14 cellular contexts compared by ENCODE assay signal in the genomic region with DNA sequence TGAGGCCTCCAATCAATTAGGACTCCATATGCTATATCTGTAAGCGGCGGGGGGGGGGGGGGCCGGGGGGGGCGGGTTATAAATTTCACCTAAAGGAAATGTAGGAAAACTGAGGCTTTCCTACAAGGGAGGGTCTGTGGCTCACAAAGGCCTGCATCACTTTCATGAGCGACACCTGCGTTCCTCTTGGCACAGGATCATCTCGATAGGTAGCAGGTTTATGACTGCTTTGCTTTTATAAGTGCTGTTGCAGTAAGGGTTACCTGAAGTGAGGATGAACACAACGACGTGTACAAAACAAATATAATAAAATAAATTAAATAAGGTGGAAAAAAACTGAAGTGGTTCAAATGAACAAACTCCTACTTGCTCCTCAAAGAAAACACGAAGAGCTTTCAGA.
DNase-seq lines count a peak whose midpoint lies in the region; ATAC-seq and TF ChIP-seq lines count a peak whose summit lies in the region.
"Had no signal": no experiment of that assay in that cellular context is flagged by ENCODE, and none has a peak within 500 bp of the region (broad histone marks: within the 10 kb centered on the region; RNA-seq: fewer than 3 reads in every experiment).

No MANE protein-coding gene starts in this region.

- H3K27me3 Mint-ChIP-seq in natural killer cell treated with Interleukin-12 subunit alpha and Interleukin-12 subunit beta and Interleukin-15 and Interleukin-18, amount 100 ng/mL, for 72 hours: no peaks in the 10 kb centered on the region
- no peaks in the 10 kb centered on the region for H3K27me3 Mint-ChIP-seq in chondrocyte (ENCODE audit: low read depth)

- H3K4me3 ChIP-seq in Karpas-422 (ENCODE audit: low read length): peak overlapping the region; percentile 52; the same call in 1 of the 2 replicates
- H3K4me3 ChIP-seq in SU-DHL-6 (ENCODE audit: insufficient read depth, low read length, poor library complexity, severe bottlenecking): no peak overlapping the region
- H3K4me3 ChIP-seq in osteoblast (ENCODE audit: insufficient read depth, low read length): no peak overlapping the region
- H3K4me3 ChIP-seq: thyroid gland had no signal

- H3K4me1 ChIP-seq in Karpas-422 (ENCODE audit: low read length): peaks cover 93% of the 10 kb centered on the region
- H3K4me1 ChIP-seq in osteoblast (ENCODE audit: insufficient read depth, low read length): peaks cover 33% of the 10 kb centered on the region

- no peak overlapping the region for H3K4me3 Mint-ChIP-seq in natural killer cell treated with Interleukin-12 subunit alpha and Interleukin-12 subunit beta and Interleukin-15 and Interleukin-18, amount 100 ng/mL, for 72 hours
- H3K4me3 Mint-ChIP-seq in chondrocyte (ENCODE audit: unreplicated experiment): no peak overlapping the region

- peak overlapping the region; percentile 87 for H3K4me2 ChIP-seq in Karpas-422 (ENCODE audit: low read depth, low read length, poor library complexity, severe bottlenecking)
- peak overlapping the region; percentile 67 for H3K4me2 ChIP-seq in SU-DHL-6 (ENCODE audit: low read depth, low read length, poor library complexity, severe bottlenecking)
- peak overlapping the region; percentile 73 for H3K4me2 ChIP-seq in osteoblast (ENCODE audit: insufficient read depth, low read length)

- H3K27me3 ChIP-seq in Karpas-422 (ENCODE audit: low read length): no peaks in the 10 kb centered on the region
- no peaks in the 10 kb centered on the region for H3K27me3 ChIP-seq in SU-DHL-6 (ENCODE audit: low read length)
- no peaks in the 10 kb centered on the region for H3K27me3 ChIP-seq in osteoblast (ENCODE audit: insufficient read depth, low read length)
- H3K27me3 ChIP-seq: adrenal gland, thyroid gland had no signal

- H3K9me3 ChIP-seq in Karpas-422 (ENCODE audit: low read length) (no peaks in the 10 kb centered on the region), SU-DHL-6 (ENCODE audit: insufficient read depth, low read length) (no peaks in the 10 kb centered on the region), osteoblast (ENCODE audit: low read depth, low read length) (no peaks in the 10 kb centered on the region)
- H3K9me3 ChIP-seq: adrenal gland, thyroid gland had no signal

- H3F3A ChIP-seq in SU-DHL-6 (ENCODE audit: insufficient read depth): peaks cover 18% of the 10 kb centered on the region

- DNase-seq in NCI-H748 (lab: John Stamatoyannopoulos, UW; ENCODE audit: unreplicated experiment): peak; percentile 49
- DNase-seq in NCI-H748 treated with DMSO at 0.1 percent for 48 hours (lab: John Stamatoyannopoulos, UW): no peak
- DNase-seq in Karpas-422: no peak
- no peak for DNase-seq in osteoblast (ENCODE audit: insufficient read length, low spot score, missing footprints)
- DNase-seq in activated CD8-positive, alpha-beta memory T cell treated with anti-CD3 and anti-CD28 coated beads, Interleukin-2, amount 50 U/mL, for 4 hours: no peak
- DNase-seq in natural killer cell treated with Interleukin-12 subunit alpha and Interleukin-12 subunit beta and Interleukin-15 and Interleukin-18, amount 100 ng/mL, for 72 hours (ENCODE audit: low spot score): no peak
- no peak for DNase-seq in chondrocyte (ENCODE audit: low spot score)
- DNase-seq: activated CD4-positive, CD25-positive, alpha-beta regulatory T cell treated with anti-CD3 and anti-CD28 coated beads, Interleukin-2, amount 50 U/mL, for 72 hours; central memory CD4-positive, alpha-beta T cell; NCI-H1048 had no signal

- H3K36me3 Mint-ChIP-seq in natural killer cell treated with Interleukin-12 subunit alpha and Interleukin-12 subunit beta and Interleukin-15 and Interleukin-18, amount 100 ng/mL, for 72 hours: no peaks in the 10 kb centered on the region
- H3K36me3 Mint-ChIP-seq in chondrocyte (ENCODE audit: low read depth): no peaks in the 10 kb centered on the region

- peaks cover 91% of the 10 kb centered on the region for H3K79me2 ChIP-seq in Karpas-422 (ENCODE audit: low read length)
- H3K79me2 ChIP-seq in SU-DHL-6 (ENCODE audit: insufficient read depth, low read length): no peaks in the 10 kb centered on the region
- H3K79me2 ChIP-seq in osteoblast (ENCODE audit: insufficient read depth, low read length): peaks cover 65% of the 10 kb centered on the region

- H3K9me2 ChIP-seq in Karpas-422 (replicated peaks; ENCODE audit: insufficient read depth, low read length) (no peaks in the 10 kb centered on the region), SU-DHL-6 (replicated peaks; ENCODE audit: insufficient read depth, low read length) (no peaks in the 10 kb centered on the region)

- H3K9ac ChIP-seq in Karpas-422 (ENCODE audit: low read length): peak overlapping the region; percentile 71
- H3K9ac ChIP-seq in SU-DHL-6 (ENCODE audit: low read length): no peak overlapping the region

- H4K20me1 ChIP-seq in Karpas-422 (ENCODE audit: insufficient read depth, low read depth, low read length): no peaks in the 10 kb centered on the region; the same call in 1 of the 2 replicates
- no peaks in the 10 kb centered on the region for H4K20me1 ChIP-seq in SU-DHL-6 (ENCODE audit: low read depth, low read length)
- peaks cover 10% of the 10 kb centered on the region for H4K20me1 ChIP-seq in osteoblast (ENCODE audit: insufficient read depth, low read length)

- no peak for ATAC-seq in natural killer cell treated with Interleukin-12 subunit alpha and Interleukin-12 subunit beta and Interleukin-15 and Interleukin-18, amount 100 ng/mL, for 72 hours

- peaks cover 6% of the 10 kb centered on the region; the same call in 1 of the 2 replicates for H3K36me3 ChIP-seq in Karpas-422 (ENCODE audit: insufficient read depth, low read length)
- H3K36me3 ChIP-seq in SU-DHL-6 (ENCODE audit: low read length): no peaks in the 10 kb centered on the region
- H3K36me3 ChIP-seq in osteoblast (ENCODE audit: insufficient read depth, low read length): no peaks in the 10 kb centered on the region
- H3K36me3 ChIP-seq: adrenal gland, thyroid gland had no signal

- H3K4me1 Mint-ChIP-seq in natural killer cell treated with Interleukin-12 subunit alpha and Interleukin-12 subunit beta and Interleukin-15 and Interleukin-18, amount 100 ng/mL, for 72 hours (ENCODE audit: low read depth in 2 of 2): peaks cover 39 to 51% of the 10 kb centered on the region in 2 donors
- H3K4me1 Mint-ChIP-seq in chondrocyte (ENCODE audit: low read depth): peaks cover 70% of the 10 kb centered on the region

- H3K27ac ChIP-seq in Karpas-422 (ENCODE audit: low read length): peak overlapping the region; percentile 95
- H3K27ac ChIP-seq in SU-DHL-6 (ENCODE audit: low read depth, low read length): peak overlapping the region; percentile 86; the same call in 1 of the 2 replicates
- H3K27ac ChIP-seq in osteoblast (ENCODE audit: low read depth, low read length): no peak overlapping the region

- no peaks in the 10 kb centered on the region for H3K9me3 Mint-ChIP-seq in natural killer cell treated with Interleukin-12 subunit alpha and Interleukin-12 subunit beta and Interleukin-15 and Interleukin-18, amount 100 ng/mL, for 72 hours
- no peaks in the 10 kb centered on the region for H3K9me3 Mint-ChIP-seq in chondrocyte (ENCODE audit: low read depth)
- H3K9me3 Mint-ChIP-seq: T-helper 1 cell treated with Interleukin-12 subunit alpha and Interleukin-12 subunit beta and Interleukin-4 antibody, amounts not matched to agents 30 μg/mL and 1 μg/mL, for 36 hours had no signal

- H3K27ac Mint-ChIP-seq in natural killer cell treated with Interleukin-12 subunit alpha and Interleukin-12 subunit beta and Interleukin-15 and Interleukin-18, amount 100 ng/mL, for 72 hours: no peak overlapping the region
- no peak overlapping the region for H3K27ac Mint-ChIP-seq in chondrocyte (ENCODE audit: unreplicated experiment)

- TF ChIP-seq CTCF in SU-DHL-6 (IDR thresholded peaks at IDR 0.05; ENCODE audit: insufficient read depth, low read length, poor library complexity, severe bottlenecking): no peak
- no peak for TF ChIP-seq CTCF in osteoblast (IDR thresholded peaks at IDR 0.05; ENCODE audit: extremely low read depth, low read depth, low read length)
- TF ChIP-seq CTCF in chondrocyte (IDR thresholded peaks at IDR 0.05): no peak

- no peak overlapping the region for H2AFZ ChIP-seq in Karpas-422 (ENCODE audit: low read length)
- H2AFZ ChIP-seq in SU-DHL-6 (ENCODE audit: low read depth, low read length, severe bottlenecking): no peak overlapping the region
- H2AFZ ChIP-seq in osteoblast (ENCODE audit: low read length): no peak overlapping the region
